8 cellular contexts compared by ENCODE assay signal in genomic region chr1:36099681-36100341, GRCh38. TPM values are rescaled to one million over a fixed set of nuclear protein-coding genes. Genes with fewer than 3 reads are reported as not detected.
DNase-seq lines count a peak whose midpoint lies in the region; ATAC-seq and TF ChIP-seq lines count a peak whose summit lies in the region.

No MANE protein-coding gene starts in this region.

- H3K9me3 Mint-ChIP-seq in activated CD4-positive, alpha-beta T cell treated with anti-CD3 and anti-CD28 coated beads, Interleukin-2, amount 10 ng/mL, durations not matched to agents 7 days and 5 days: no peaks in the 10 kb centered on the region

- H3K27ac ChIP-seq in coronary artery (peak overlapping the region in 1 of 2 donors; percentile 17), liver (ENCODE audit: low read depth in 1 of 2, low read length in 2 of 2) (no peak overlapping the region)

- no peak overlapping the region for H3K4me3 Mint-ChIP-seq in activated CD4-positive, alpha-beta T cell treated with anti-CD3 and anti-CD28 coated beads, Interleukin-2, amount 10 ng/mL, durations not matched to agents 7 days and 5 days

- CTCF ChIA-PET in activated CD4-positive, alpha-beta T cell treated with anti-CD3 and anti-CD28 coated beads, Interleukin-2, amount 10 ng/mL, durations not matched to agents 7 days and 5 days (lab: Charles Lee): interaction anchor here (0.6 to 4.6 kb wide), 10 partner anchors 10 to 192 kb away, joined by 3 to 25 read pairs (median 3); partner anchors contain the start of gene TRAPPC3

- peaks cover 0 to 5% (median 2%) of the 10 kb centered on the region in 4 donors for H3K4me1 ChIP-seq in liver (ENCODE audit: control insufficient read depth in 4 of 4, insufficient read depth in 4 of 4, low read length in 3 of 4)

- H3K4me1 Mint-ChIP-seq in activated CD4-positive, alpha-beta T cell treated with anti-CD3 and anti-CD28 coated beads, Interleukin-2, amount 10 ng/mL, durations not matched to agents 7 days and 5 days: peaks cover 3% of the 10 kb centered on the region

- H3K4me3 ChIP-seq in AG09309 (ENCODE audit: control insufficient read depth, low read depth, low read length) (no peak overlapping the region), coronary artery (no peak overlapping the region), liver (ENCODE audit: low read depth in 1 of 3, low read length in 3 of 3) (no peak overlapping the region)

- H3K27me3 ChIP-seq in liver (ENCODE audit: control insufficient read depth in 4 of 4, insufficient read depth in 4 of 4, low read length in 3 of 4): no peaks in the 10 kb centered on the region

- 17% methylated on average over 18 of the region's 18 CpGs for WGBS in liver

- DNase-seq in AG09309 (ENCODE audit: low read depth) (no peak), GM20000 (ENCODE audit: low spot score) (peak; percentile 93), NCI-H345 (lab: John Stamatoyannopoulos, UW) (peak; percentile 67), coronary artery (ENCODE audit: low spot score) (no peak)
- DNase-seq in activated CD4-positive, alpha-beta T cell treated with anti-CD3 and anti-CD28 coated beads, Interleukin-2, amount 10 ng/mL, durations not matched to agents 7 days and 5 days: peak; percentile 81
- DNase-seq in stimulated activated CD4-positive, alpha-beta T cell treated with anti-CD3 and anti-CD28 coated beads, TNF-alpha, amount 100 ng/mL, for 24 hours (ENCODE audit: low read depth in 3 of 3): peak; percentile 57 to 75 (median 65)

- TF ChIP-seq RAD21 in liver (IDR thresholded peaks at IDR 0.05): peak; percentile 87 to 89

- H3K36me3 ChIP-seq in liver (ENCODE audit: control insufficient read depth in 4 of 4, insufficient read depth in 3 of 4, low read depth in 1 of 4, low read length in 3 of 4): peaks cover 0 to 10% (median under 1%) of the 10 kb centered on the region in 4 donors

- H3K36me3 Mint-ChIP-seq in activated CD4-positive, alpha-beta T cell treated with anti-CD3 and anti-CD28 coated beads, Interleukin-2, amount 10 ng/mL, durations not matched to agents 7 days and 5 days (ENCODE audit: low read depth): no peaks in the 10 kb centered on the region

- no peak for ATAC-seq in HG02981 (IDR thresholded peaks at IDR 0.05; ENCODE audit: unreplicated experiment)

- no peak overlapping the region for H3K27ac Mint-ChIP-seq in activated CD4-positive, alpha-beta T cell treated with anti-CD3 and anti-CD28 coated beads, Interleukin-2, amount 10 ng/mL, durations not matched to agents 7 days and 5 days

- H3K27me3 Mint-ChIP-seq in activated CD4-positive, alpha-beta T cell treated with anti-CD3 and anti-CD28 coated beads, Interleukin-2, amount 10 ng/mL, durations not matched to agents 7 days and 5 days: no peaks in the 10 kb centered on the region

- peak; percentile 89 for TF ChIP-seq CTCF in AG09309 (IDR thresholded peaks at IDR 0.05; ENCODE audit: control insufficient read depth, insufficient read depth, low read depth, low read length, missing control alignments)
- TF ChIP-seq CTCF in GM20000 (IDR thresholded peaks at IDR 0.05; ENCODE audit: extremely low read depth, missing control alignments): peak; percentile 87
- peak; percentile 94 for TF ChIP-seq CTCF in coronary artery (IDR thresholded peaks at IDR 0.05)
- peak; percentile 77 for TF ChIP-seq CTCF in liver (IDR thresholded peaks at IDR 0.05; ENCODE audit: low read depth, low read length, missing input control)

- POLR2A ChIA-PET in activated CD4-positive, alpha-beta T cell treated with anti-CD3 and anti-CD28 coated beads, Interleukin-2, amount 10 ng/mL, durations not matched to agents 7 days and 5 days (lab: Charles Lee): interaction anchor here (0.6 kb wide), 1 partner anchor 30 kb away, joined by 3 read pairs; no protein-coding TSS in a partner anchor

- H3K9ac ChIP-seq in liver (ENCODE audit: low read depth in 1 of 2, low read length in 2 of 2): no peak overlapping the region

- H3K9me3 ChIP-seq in liver (ENCODE audit: control insufficient read depth in 4 of 4, low read length in 3 of 4): no peaks in the 10 kb centered on the region

TF ChIP-seq in liver, 16 proteins besides CTCF, POLR2A, EP300 and RAD21:
- TF ChIP-seq RXRA (IDR thresholded peaks at IDR 0.05): peak in 1 of 2 donors; percentile 32
- TF ChIP-seq ATF3 (IDR thresholded peaks at IDR 0.05): no peak
- no peak for TF ChIP-seq EGR1 (IDR thresholded peaks at IDR 0.05; ENCODE audit: low read depth in 2 of 2)
- TF ChIP-seq YY1 (IDR thresholded peaks at IDR 0.05): no peak
- peak in 1 of 2 donors; percentile 45 for TF ChIP-seq HNF4A (conservative IDR thresholded peaks at IDR 0.05)
- no peak for TF ChIP-seq HNF4G (IDR thresholded peaks at IDR 0.05)

RNA-seq across cellular contexts. Expression of gene ADPRS, which starts 11.1 kb away (rescaled TPM):
- 10 to 100 TPM; 27.2 to 29.5 TPM for total RNA-seq in activated CD4-positive, alpha-beta T cell treated with anti-CD3 and anti-CD28 coated beads, Interleukin-2, amount 10 ng/mL, durations not matched to agents 7 days and 5 days
- total RNA-seq in liver: 10 to 100 TPM; 10.4 to 11.7 TPM
- 10 to 100 TPM in 1 of 2 donors, 1 to 10 TPM in 1; 9.4 to 13.1 TPM for polyA plus RNA-seq in liver

RNA-seq across cellular contexts. Expression of gene TEKT2, which starts 15.9 kb away (rescaled TPM):
- not detected for total RNA-seq in activated CD4-positive, alpha-beta T cell treated with anti-CD3 and anti-CD28 coated beads, Interleukin-2, amount 10 ng/mL, durations not matched to agents 7 days and 5 days
- under 1 TPM; 0.14 to 0.17 TPM for total RNA-seq in liver
- not detected for polyA plus RNA-seq in liver

RNA-seq across cellular contexts. Expression of gene COL8A2, which starts 25.2 kb away (rescaled TPM):
- not detected for total RNA-seq in activated CD4-positive, alpha-beta T cell treated with anti-CD3 and anti-CD28 coated beads, Interleukin-2, amount 10 ng/mL, durations not matched to agents 7 days and 5 days
- total RNA-seq in liver: under 1 TPM; 0.33 to 0.37 TPM
- polyA plus RNA-seq in liver: under 1 TPM; 0.04 to 0.47 TPM

RNA-seq across cellular contexts. Expression of gene TRAPPC3, which starts 49.5 kb away (rescaled TPM):
- total RNA-seq in activated CD4-positive, alpha-beta T cell treated with anti-CD3 and anti-CD28 coated beads, Interleukin-2, amount 10 ng/mL, durations not matched to agents 7 days and 5 days: 10 to 100 TPM; 57.5 to 59.3 TPM
- total RNA-seq in liver: 10 to 100 TPM; 30.4 to 56.1 TPM
- polyA plus RNA-seq in liver: 10 to 100 TPM; 24.2 to 30.4 TPM

RNA-seq across cellular contexts. Expression of gene MAP7D1, which starts 56.1 kb away (rescaled TPM):
- total RNA-seq in activated CD4-positive, alpha-beta T cell treated with anti-CD3 and anti-CD28 coated beads, Interleukin-2, amount 10 ng/mL, durations not matched to agents 7 days and 5 days: 100 to 1,000 TPM; 209 to 226 TPM
- 10 to 100 TPM; 14.8 to 15.1 TPM for total RNA-seq in liver
- 10 to 100 TPM in 1 of 2 donors, 1 to 10 TPM in 1; 5.6 to 10.9 TPM for polyA plus RNA-seq in liver

Comparison
In these comparisons a context has a peak if more than half of its experiments do, and no peak if none do; other contexts are left out.
1. DNase-seq: peak in GM20000 (single experiment), NCI-H345 (single experiment), activated CD4-positive, alpha-beta T cell treated with anti-CD3 and anti-CD28 coated beads, Interleukin-2, amount 10 ng/mL, durations not matched to agents 7 days and 5 days (single experiment) and stimulated activated CD4-positive, alpha-beta T cell treated with anti-CD3 and anti-CD28 coated beads, TNF-alpha, amount 100 ng/mL, for 24 hours (3 of 3); none in AG09309 (single experiment) and coronary artery (single experiment).
2. Peak in every context shown above with its lines, with median percentiles within 50 percentile points of each other: CTCF ChIP-seq.